In genomic region chr6:28751514-28751913, GRCh38 we compare ENCODE assay signal across 1 cellular context.
TF ChIP-seq lines count a peak whose summit lies in the region.

No MANE protein-coding gene starts in this region.

TF ChIP-seq in K562, 482 proteins besides CTCF, POLR2A, EP300 and RAD21 (continued from another document and continues in another):
- TF ChIP-seq ZNF655 (CRISPR knock-in tag; IDR thresholded peaks at IDR 0.05) (no peak), BRF1 (IDR thresholded peaks at IDR 0.05; ENCODE audit: borderline replicate concordance, extremely low read depth, insufficient read length) (no peak), NFIC (IDR thresholded peaks at IDR 0.05) (no peak), ZFX (CRISPR knock-in tag; IDR thresholded peaks at IDR 0.05) (no peak; the same call in 1 of the 2 replicates), PTTG1 (tag; IDR thresholded peaks at IDR 0.05; ENCODE audit: low read depth) (no peak), HDGF (IDR thresholded peaks at IDR 0.05) (peak; percentile 83; the same call in 1 of the 2 replicates), NFRKB (IDR thresholded peaks at IDR 0.05; ENCODE audit: low read depth) (peak; percentile 30; the same call in 1 of the 2 replicates), ZBTB43 (CRISPR knock-in tag; IDR thresholded peaks at IDR 0.05) (no peak), MYNN (IDR thresholded peaks at IDR 0.05) (peak; percentile 62; the same call in 1 of the 2 replicates), MYNN (CRISPR knock-in tag; IDR thresholded peaks at IDR 0.05) (no peak), BCLAF1 (IDR thresholded peaks at IDR 0.05; ENCODE audit: borderline replicate concordance in 1 of 2, control insufficient read depth in 1 of 2, low read depth in 2 of 2, low read length in 1 of 2) (no peak), MXD1 (CRISPR knock-in tag; IDR thresholded peaks at IDR 0.05; ENCODE audit: borderline replicate concordance, poor library complexity, severe bottlenecking) (no peak), DACH1 (IDR thresholded peaks at IDR 0.05; ENCODE audit: partially characterized antibody) (no peak), ZNF140 (CRISPR knock-in tag; IDR thresholded peaks at IDR 0.05) (no peak), ZEB2 (IDR thresholded peaks at IDR 0.05) (no peak), SNIP1 (IDR thresholded peaks at IDR 0.05; ENCODE audit: low read depth) (0 out of 2 replicates have a peak, but pooled peaks have one; percentile 10), ZNF586 (CRISPR knock-in tag; conservative IDR thresholded peaks at IDR 0.05) (no peak), C11orf30 (IDR thresholded peaks at IDR 0.05; ENCODE audit: low read depth) (no peak), ARID3A (IDR thresholded peaks at IDR 0.05; ENCODE audit: borderline replicate concordance, low read depth, low read length) (no peak; the same call in 1 of the 2 replicates), ATF7 (IDR thresholded peaks at IDR 0.05) (no peak; the same call in none of the 2 replicates), MTF1 (CRISPR knock-in tag; IDR thresholded peaks at IDR 0.05; ENCODE audit: borderline replicate concordance) (no peak), SMAD3 (CRISPR knock-in tag; conservative IDR thresholded peaks at IDR 0.05) (no peak), GTF2B (IDR thresholded peaks at IDR 0.05; ENCODE audit: extremely low read depth, insufficient read length) (no peak), MLLT1 (IDR thresholded peaks at IDR 0.05) (peak; percentile 41 to 68; a peak in 2 of 4 replicates), CBFB (CRISPR knock-in tag; IDR thresholded peaks at IDR 0.05) (no peak), NKRF (IDR thresholded peaks at IDR 0.05; ENCODE audit: borderline replicate concordance) (peak; percentile 25; the same call in 1 of the 2 replicates), PBX2 (CRISPR knock-in tag; IDR thresholded peaks at IDR 0.05; ENCODE audit: low read depth) (no peak), PBX2 (tag; conservative IDR thresholded peaks at IDR 0.05; ENCODE audit: low read depth) (no peak), PHF20 (IDR thresholded peaks at IDR 0.05; ENCODE audit: partially characterized antibody) (no peak), E2F8 (IDR thresholded peaks at IDR 0.05; ENCODE audit: low read depth, partially characterized antibody) (no peak), MCM7 (IDR thresholded peaks at IDR 0.05) (no peak), ETV1 (tag; conservative IDR thresholded peaks at IDR 0.05; ENCODE audit: low read depth) (no peak), ZNF184 (CRISPR knock-in tag; IDR thresholded peaks at IDR 0.05) (no peak), RBM17 (IDR thresholded peaks at IDR 0.05; ENCODE audit: borderline replicate concordance, low read depth, low read length) (no peak), NFATC3 (IDR thresholded peaks at IDR 0.05) (no peak), RBFOX2 (IDR thresholded peaks at IDR 0.05; ENCODE audit: low read depth, low read length) (0 out of 2 replicates have a peak, but pooled peaks have one; percentile 28), VEZF1 (CRISPR knock-in tag; IDR thresholded peaks at IDR 0.05) (no peak), RUNX1 (IDR thresholded peaks at IDR 0.05; ENCODE audit: low read depth) (no peak), HINFP (tag; conservative IDR thresholded peaks at IDR 0.05; ENCODE audit: low read depth) (no peak)
